ENCODE assay signal across 8 cellular contexts in genomic region chr4:108620933-108621905, GRCh38. TPM values are rescaled to one million over a fixed set of nuclear protein-coding genes. Genes with fewer than 3 reads are reported as not detected.
A peak's percentile ranks its signal among the peaks of the same experiment; 100 is the strongest.
DNase-seq lines count a peak whose midpoint lies in the region; ATAC-seq and TF ChIP-seq lines count a peak whose summit lies in the region.

No MANE protein-coding gene starts in this region.

- POLR2A ChIA-PET in A673 (lab: Charles Lee; ENCODE audit: low non-redundant PET) = no interaction called here
- POLR2A ChIA-PET in T-cell (lab: Charles Lee) = interaction anchor here (0.6 to 2.1 kb wide), 5 partner anchors 10 to 546 kb away, joined by 3 to 11 read pairs (median 3); partner anchors contain the start of gene OSTC (in 1 of the 2)

- ATAC-seq in GM21528 (IDR thresholded peaks at IDR 0.05; ENCODE audit: low FRiP score, unreplicated experiment) (peak; percentile 18), T-cell (replicated peaks in 1 of 4) (peak in 3 of 4 experiments; percentile 1 to 6 (median 3)), gastrocnemius medialis (no peak)

- peaks cover 49 to 63% (median 61%) of the 10 kb centered on the region in 3 donors for H3K4me1 Mint-ChIP-seq in T-cell

- H3K27me3 ChIP-seq in A673 (replicated peaks; ENCODE audit: insufficient read depth, low read depth, low read length, poor library complexity) = no peaks in the 10 kb centered on the region
- H3K27me3 ChIP-seq in gastrocnemius medialis = no peaks in the 10 kb centered on the region

- TF ChIP-seq CTCF in A673 (conservative IDR thresholded peaks at IDR 0.05; ENCODE audit: low read depth, low read length) (no peak), fibroblast of pulmonary artery (IDR thresholded peaks at IDR 0.05; ENCODE audit: low read length, missing control alignments) (no peak), gastrocnemius medialis (IDR thresholded peaks at IDR 0.05 in 4 of 5, conservative IDR thresholded peaks at IDR 0.05 in 1 of 5) (no peak)

- CTCF ChIA-PET in A673 (lab: Charles Lee) (no interaction called here), T-cell (lab: Charles Lee) (interaction anchor here in 1 of 2 donors (1.9 kb wide), 1 partner anchor 27 kb away, joined by 9 read pairs; no protein-coding TSS in a partner anchor)

- peaks cover 37% of the 10 kb centered on the region for H3K36me3 Mint-ChIP-seq in T-cell

- H3K27ac Mint-ChIP-seq in T-cell = peak overlapping the region; percentile 94 to 96

- TSS peak; percentile 70 for BruUV-seq in A673 (replicated peaks; lab: Mats Ljungman, UMichigan)

- no peaks in the 10 kb centered on the region for H3K9me3 ChIP-seq in A673 (ENCODE audit: low read depth, low read length, poor library complexity, severe bottlenecking)
- no peaks in the 10 kb centered on the region for H3K9me3 ChIP-seq in gastrocnemius medialis

- H3K36me3 ChIP-seq in A673 (ENCODE audit: insufficient read depth, low read length, poor library complexity, severe bottlenecking) (peaks cover 48% of the 10 kb centered on the region), gastrocnemius medialis (peaks cover 0 to 46% of the 10 kb centered on the region in 2 donors)

- no peak for TF ChIP-seq POLR2A in gastrocnemius medialis (IDR thresholded peaks at IDR 0.05)

- DNase-seq in A673 (ENCODE audit: low spot score) (no peak), T-cell (peak in 1 of 34 experiments; percentile 4), fibroblast of pulmonary artery (ENCODE audit: low read depth) (no peak), gastrocnemius medialis (no peak), NCI-H1930 (lab: John Stamatoyannopoulos, UW) (no peak), germinal center (ENCODE audit: low spot score) (no peak)
- no peak for DNase-seq in activated CD4-positive, CD25-positive, alpha-beta regulatory T cell (lab: John Stamatoyannopoulos, UW)

- H3K4me3 Mint-ChIP-seq in T-cell = peak overlapping the region; percentile 95

- intact Hi-C loops in A673 (cut with micrococcal nuclease; ENCODE audit: unreplicated experiment) = no loop called here
- intact Hi-C loops in gastrocnemius medialis (cut with DNase I; ENCODE audit: low total_unique reads) = loop anchor here (1.0 to 10.0 kb wide), 5 partner anchors 29 to 1194 kb away; partner anchors contain the start of genes GAR1, OSTC, PAPSS1 and SGMS2

- H3K4me1 ChIP-seq in A673 (ENCODE audit: insufficient read depth, low read length, poor library complexity, severe bottlenecking) (peaks cover 27% of the 10 kb centered on the region), gastrocnemius medialis (peaks cover 19 to 21% of the 10 kb centered on the region in 2 donors)

- H3K27ac ChIP-seq in A673 (ENCODE audit: low read depth, low read length, poor library complexity, severe bottlenecking) = peak overlapping the region; percentile 83
- peak overlapping the region; percentile 78 to 87 (median 83) for H3K27ac ChIP-seq in gastrocnemius medialis

- no peaks in the 10 kb centered on the region for H3K27me3 Mint-ChIP-seq in T-cell

- in situ Hi-C loops in gastrocnemius medialis (cut with MboI; ENCODE audit: low sequenced_read_pairs in 4 of 4) = loop anchor here in 1 of 4 donors (25.0 kb wide), 1 partner anchor 909 kb away; the partner anchor contains the start of gene PAPSS1

- H3K9me3 Mint-ChIP-seq in T-cell = no peaks in the 10 kb centered on the region

- H3K4me3 ChIP-seq in A673 (ENCODE audit: low read depth, low read length, poor library complexity, severe bottlenecking) (peak overlapping the region; percentile 76), fibroblast of pulmonary artery (replicated peaks; ENCODE audit: low read depth, low read length) (peak overlapping the region; percentile 75), gastrocnemius medialis (peak overlapping the region; percentile 75 to 87 (median 79))

RNA-seq across cellular contexts. Expression of gene RPL34, which starts 0.8 kb away (rescaled TPM):
- total RNA-seq in A673 (2021) (855 and 932 TPM in 2 replicates), T-cell (1,000 to 10,000 TPM; 2,434 to 3,142 (median 2,791) TPM), gastrocnemius medialis (100 to 1,000 TPM; 419 to 608 (median 540) TPM)

RNA-seq across cellular contexts. Expression of gene OSTC, which starts 29.2 kb away (rescaled TPM):
- total RNA-seq in A673 (2021) = 130 and 137 TPM in 2 replicates
- 10 to 100 TPM; 25.7 to 56.0 (median 51.1) TPM for total RNA-seq in T-cell
- total RNA-seq in gastrocnemius medialis = 10 to 100 TPM; 15.5 to 25.0 (median 23.2) TPM

Comparison
In these comparisons a context has a peak if more than half of its experiments do, and no peak if none do; other contexts are left out.
1. ATAC-seq: peak in GM21528 (single experiment) and T-cell (3 of 4); none in gastrocnemius medialis (0 of 2).
2. Peak in every context shown above with its lines, with median percentiles within 50 percentile points of each other: H3K4me3 ChIP-seq.